ENCODE assay signal across 10 cellular contexts in the genomic region with DNA sequence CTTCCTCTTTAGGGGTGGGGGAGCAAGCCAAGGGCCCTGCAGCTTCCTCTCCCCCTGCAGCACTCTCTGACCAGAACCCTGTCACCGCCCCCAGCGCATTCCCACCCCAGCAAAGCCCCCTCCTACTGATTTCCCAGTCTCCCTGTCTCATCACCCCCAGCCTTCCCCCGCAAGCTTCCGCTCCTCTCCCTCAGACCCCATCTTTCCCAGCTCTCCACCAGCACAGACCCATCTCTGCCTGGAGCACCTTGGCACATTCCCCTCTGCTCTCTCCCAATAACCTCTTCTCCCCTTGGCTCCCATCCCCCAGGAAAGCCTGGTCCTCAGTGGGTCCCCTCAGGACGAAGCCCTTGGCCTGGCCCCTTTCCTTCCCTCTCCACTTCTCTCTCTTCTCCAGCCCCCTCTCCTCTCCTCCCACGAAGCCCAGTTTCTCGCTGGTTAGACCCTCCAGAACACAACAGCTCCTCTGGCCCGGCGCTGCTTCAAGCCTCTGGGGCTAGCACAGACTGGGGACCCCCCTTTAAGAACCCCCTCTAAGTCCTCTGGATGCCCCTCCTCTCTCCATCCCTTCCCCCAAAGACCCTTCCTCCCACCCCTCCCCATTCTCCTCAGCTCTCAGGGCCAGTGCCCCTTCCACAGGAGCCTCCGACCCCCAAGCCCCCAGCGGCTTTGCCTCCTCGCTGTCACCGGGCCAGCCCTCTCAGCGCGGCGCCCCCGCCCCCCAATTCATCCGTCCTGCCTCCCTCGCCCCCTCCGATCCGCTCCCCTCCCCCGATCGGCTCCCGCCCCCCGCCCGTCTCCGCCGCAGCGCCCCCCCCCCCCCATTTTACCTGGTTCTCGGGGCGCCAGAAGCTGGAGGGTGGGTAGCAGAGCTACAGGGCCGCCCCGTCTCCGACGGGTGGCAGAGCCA. TPM values are rescaled to one million over a fixed set of nuclear protein-coding genes. Genes with fewer than 3 reads are reported as not detected.
DNase-seq lines count a peak whose midpoint lies in the region; ATAC-seq lines count a peak whose summit lies in the region.
"Had no signal": no experiment of that assay in that cellular context is flagged by ENCODE, and none has a peak within 500 bp of the region (broad histone marks: within the 10 kb centered on the region; RNA-seq: fewer than 3 reads in every experiment).

No MANE protein-coding gene starts in this region.

- peak overlapping the region; percentile 44 for H3K27ac Mint-ChIP-seq in activated T-cell treated with anti-CD3 and anti-CD28 coated beads, Interleukin-2, amount 50 U/mL, for 72 hours
- H3K27ac Mint-ChIP-seq in memory B cell = no peak overlapping the region
- H3K27ac Mint-ChIP-seq: activated naive CD4-positive, alpha-beta T cell treated with anti-CD3 and anti-CD28 coated beads for 36 hours had no signal

- peak; percentile 56 for DNase-seq in activated CD8-positive, alpha-beta memory T cell treated with anti-CD3 and anti-CD28 coated beads for 24 hours
- DNase-seq in activated CD8-positive, alpha-beta memory T cell treated with anti-CD3 and anti-CD28 coated beads, Interleukin-2, amount 50 U/mL, for 4 hours = no peak
- DNase-seq in activated T-cell treated with anti-CD3 and anti-CD28 coated beads, Interleukin-2, amount 50 U/mL, for 72 hours = no peak
- no peak for DNase-seq in memory B cell (ENCODE audit: low spot score in 2 of 2)
- no peak for DNase-seq in NCI-H526 treated with DMSO at 0.1 percent for 48 hours (lab: John Stamatoyannopoulos, UW)
- no peak for DNase-seq in NOMO-1 treated with DMSO at 0.1 percent for 48 hours (lab: John Stamatoyannopoulos, UW; ENCODE audit: unreplicated experiment)

- peak overlapping the region; percentile 17 for H3K27ac ChIP-seq in temporal lobe (ENCODE audit: low read depth, low read length)

- no peak for ATAC-seq in activated T-cell treated with anti-CD3 and anti-CD28 coated beads, Interleukin-2, amount 50 U/mL, for 72 hours (replicated peaks in 1 of 2)
- no peak for ATAC-seq in memory B cell (ENCODE audit: low read depth)
- ATAC-seq in HG03565 (IDR thresholded peaks at IDR 0.05; ENCODE audit: unreplicated experiment) = no peak

- no peaks in the 10 kb centered on the region for H3K36me3 Mint-ChIP-seq in activated T-cell treated with anti-CD3 and anti-CD28 coated beads, Interleukin-2, amount 50 U/mL, for 72 hours (ENCODE audit: insufficient read depth in 2 of 2)
- peaks cover 2% of the 10 kb centered on the region for H3K36me3 Mint-ChIP-seq in memory B cell

- peaks cover 34% of the 10 kb centered on the region for H3K27me3 Mint-ChIP-seq in activated T-cell treated with anti-CD3 and anti-CD28 coated beads, Interleukin-2, amount 50 U/mL, for 72 hours (ENCODE audit: low read depth)
- H3K27me3 Mint-ChIP-seq in memory B cell = peaks cover 31% of the 10 kb centered on the region

- H3K4me3 Mint-ChIP-seq in activated T-cell treated with anti-CD3 and anti-CD28 coated beads, Interleukin-2, amount 50 U/mL, for 72 hours = peak overlapping the region; percentile 61 to 75
- H3K4me3 Mint-ChIP-seq in memory B cell = peak overlapping the region; percentile 57

- H3K4me1 Mint-ChIP-seq in activated T-cell treated with anti-CD3 and anti-CD28 coated beads, Interleukin-2, amount 50 U/mL, for 72 hours (ENCODE audit: low read depth) = peaks cover 20% of the 10 kb centered on the region
- peaks cover 18% of the 10 kb centered on the region for H3K4me1 Mint-ChIP-seq in memory B cell

- H3K9me3 Mint-ChIP-seq in activated T-cell treated with anti-CD3 and anti-CD28 coated beads, Interleukin-2, amount 50 U/mL, for 72 hours = no peaks in the 10 kb centered on the region
- H3K9me3 Mint-ChIP-seq in memory B cell = no peaks in the 10 kb centered on the region
- H3K9me3 Mint-ChIP-seq: activated naive CD4-positive, alpha-beta T cell treated with anti-CD3 and anti-CD28 coated beads for 36 hours had no signal

RNA-seq across cellular contexts. Expression of a gene that starts 0.6 kb away (rescaled TPM):
- under 1 TPM; 0.37 to 0.55 TPM for total RNA-seq in activated T-cell treated with anti-CD3 and anti-CD28 coated beads, Interleukin-2, amount 50 U/mL, for 72 hours
- 157 TPM for total RNA-seq in temporal lobe

RNA-seq across cellular contexts. Expression of a gene that starts 21.5 kb away (rescaled TPM):
- 10 to 100 TPM; 18.8 to 27.9 TPM for total RNA-seq in activated T-cell treated with anti-CD3 and anti-CD28 coated beads, Interleukin-2, amount 50 U/mL, for 72 hours
- total RNA-seq in temporal lobe = 22.9 TPM
- total RNA-seq: RPMI7951 had no signal

RNA-seq across cellular contexts. Expression of a gene that starts 37.4 kb away (rescaled TPM):
- 1 to 10 TPM; 4.0 to 4.5 TPM for total RNA-seq in activated T-cell treated with anti-CD3 and anti-CD28 coated beads, Interleukin-2, amount 50 U/mL, for 72 hours
- 1.5 TPM for total RNA-seq in temporal lobe
- total RNA-seq: RPMI7951 had no signal

RNA-seq across cellular contexts. Expression of a gene that starts 55.9 kb away (rescaled TPM):
- total RNA-seq in activated T-cell treated with anti-CD3 and anti-CD28 coated beads, Interleukin-2, amount 50 U/mL, for 72 hours = 100 to 1,000 TPM; 332 to 337 TPM
- 93.2 TPM for total RNA-seq in temporal lobe

Comparison
In these comparisons a context has a peak if more than half of its experiments do, and no peak if none do; other contexts are left out.
1. RNA of a gene that starts 0.6 kb away (total RNA-seq): 157 TPM in temporal lobe (single experiment); 0.37 to 0.55 TPM in activated T-cell treated with anti-CD3 and anti-CD28 coated beads, Interleukin-2, amount 50 U/mL, for 72 hours; every median in the first group is over 100 times any median in the second.